In genomic region chr12:15234508-15234907, GRCh38 we compare ENCODE assay signal across 5 cellular contexts. TPM values are rescaled to one million over a fixed set of nuclear protein-coding genes. Genes with fewer than 3 reads are reported as not detected.
"Had no signal": no experiment of that assay in that cellular context is flagged by ENCODE, and none has a peak within 500 bp of the region (broad histone marks: within the 10 kb centered on the region; RNA-seq: fewer than 3 reads in every experiment).

No MANE protein-coding gene starts in this region.

- DNase-seq: H9, HCEC 1CT had no signal

- H3K27ac Mint-ChIP-seq: GM23338, H9 had no signal

- H3K4me3 Mint-ChIP-seq: GM23338, H9, IgD-negative memory B cell had no signal

- H3K9me3 Mint-ChIP-seq: GM23338 had no signal

- H2AFZ ChIP-seq: GM23338 had no signal

- H3K4me1 Mint-ChIP-seq: GM23338, H9, IgD-negative memory B cell had no signal

- ATAC-seq: GM23338 had no signal

- H3K4me3 ChIP-seq: GM23338 had no signal

- H3K36me3 Mint-ChIP-seq: IgD-negative memory B cell had no signal

- H3K4me2 ChIP-seq: GM23338 had no signal

RNA-seq across cellular contexts. Expression of gene RERG, which starts 13.3 kb away (rescaled TPM):
- total RNA-seq: H9, HT-29 had no signal
- polyA plus RNA-seq: IgD-negative memory B cell had no signal
